ENCODE assay signal across 10 cellular contexts in genomic region chr16:57797526-57798266, GRCh38. TPM values are rescaled to one million over a fixed set of nuclear protein-coding genes. Genes with fewer than 3 reads are reported as not detected.
A peak's percentile ranks its signal among the peaks of the same experiment; 100 is the strongest.
DNase-seq lines count a peak whose midpoint lies in the region; ATAC-seq and TF ChIP-seq lines count a peak whose summit lies in the region.
"Had no signal": no experiment of that assay in that cellular context is flagged by ENCODE, and none has a peak within 500 bp of the region (broad histone marks: within the 10 kb centered on the region; RNA-seq: fewer than 3 reads in every experiment).

No MANE protein-coding gene starts in this region.

- ATAC-seq in left ventricle myocardium superior = peak; percentile 49
- ATAC-seq in HG03571 (IDR thresholded peaks at IDR 0.05; ENCODE audit: unreplicated experiment) = no peak
- ATAC-seq in GM21447 (IDR thresholded peaks at IDR 0.05; ENCODE audit: unreplicated experiment) = no peak

- TF ChIP-seq CTCF in osteocyte (IDR thresholded peaks at IDR 0.05) = no peak

- H3K4me3 Mint-ChIP-seq in osteocyte (ENCODE audit: unreplicated experiment) = peak overlapping the region; percentile 69

- H3K9me3 Mint-ChIP-seq in osteocyte (ENCODE audit: unreplicated experiment) = no peaks in the 10 kb centered on the region

- H3K36me3 Mint-ChIP-seq in osteocyte (ENCODE audit: unreplicated experiment) = peaks cover 20% of the 10 kb centered on the region

- H3K27me3 Mint-ChIP-seq in osteocyte (ENCODE audit: unreplicated experiment) = no peaks in the 10 kb centered on the region

- peaks cover 56% of the 10 kb centered on the region for H3K4me1 Mint-ChIP-seq in osteocyte (ENCODE audit: unreplicated experiment)

- intact Hi-C loops in left ventricle myocardium superior (cut with micrococcal nuclease) = no loop called here

- H3K27ac Mint-ChIP-seq in osteocyte (ENCODE audit: unreplicated experiment) = peak overlapping the region; percentile 85

- DNase-seq in DMS53 treated with DMSO at 0.1 percent for 48 hours (lab: John Stamatoyannopoulos, UW; ENCODE audit: unreplicated experiment) (peak; percentile 88), RPMI8226 (peak; percentile 82), left ventricle myocardium superior (peak; percentile 62), osteocyte (ENCODE audit: extremely low spot score, unreplicated experiment) (no peak), NCI-H446 (lab: John Stamatoyannopoulos, UW) (no peak)
- DNase-seq in activated CD4-positive, CD25-positive, alpha-beta regulatory T cell treated with anti-CD3 and anti-CD28 coated beads, Interleukin-2, amount 50 U/mL, for 72 hours = no peak
- DNase-seq: activated CD8-positive, alpha-beta memory T cell treated with anti-CD3 and anti-CD28 coated beads, Interleukin-2, amount 50 U/mL, for 4 hours; MG63 had no signal

RNA-seq across cellular contexts. Expression of gene KIFC3, which starts 4.6 kb away (rescaled TPM):
- total RNA-seq in left ventricle myocardium superior = 52.6 TPM
- total RNA-seq in osteocyte = 191 and 196 TPM in 2 replicates

Comparison
In these comparisons a context has a peak if more than half of its experiments do, and no peak if none do; other contexts are left out.
1. DNase-seq: peak in DMS53 treated with DMSO at 0.1 percent for 48 hours (single experiment), RPMI8226 (single experiment) and left ventricle myocardium superior (single experiment); none in osteocyte (single experiment), NCI-H446 (0 of 2) and activated CD4-positive, CD25-positive, alpha-beta regulatory T cell treated with anti-CD3 and anti-CD28 coated beads, Interleukin-2, amount 50 U/mL, for 72 hours (single experiment).